In the genomic region with DNA sequence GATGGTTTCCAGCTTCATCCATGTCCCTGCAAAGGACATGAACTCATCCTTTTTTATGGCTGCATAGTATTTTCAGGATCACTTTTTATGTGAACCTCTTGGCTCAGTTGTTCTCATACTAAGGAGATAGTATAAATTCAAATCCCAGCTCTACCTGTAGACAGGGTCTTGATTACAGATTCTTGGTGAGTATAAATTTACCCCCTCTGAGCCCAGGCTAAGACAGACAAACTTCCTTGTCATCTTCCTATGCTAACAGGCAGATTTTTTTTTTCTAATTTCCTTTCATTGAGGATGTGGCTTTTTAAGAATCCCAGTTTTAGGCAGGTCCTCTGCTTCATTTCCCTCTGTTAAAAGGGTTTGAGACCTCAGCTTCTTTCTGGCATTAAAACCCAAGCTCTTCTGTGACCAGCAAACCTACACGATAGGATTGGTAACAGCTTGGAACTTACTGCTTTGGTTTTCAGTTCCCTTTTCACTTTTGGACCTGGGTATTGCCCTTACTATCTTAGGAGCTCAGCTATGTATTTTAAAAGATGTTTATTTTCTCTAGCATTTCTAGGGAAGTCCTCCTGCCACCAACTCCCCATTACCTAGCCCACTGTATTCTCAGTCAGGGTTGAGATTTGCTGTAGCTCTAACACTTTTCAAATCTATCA, we compare ENCODE assay signal across 19 cellular contexts.
DNase-seq lines count a peak whose midpoint lies in the region; ATAC-seq, FAIRE-seq and TF ChIP-seq lines count a peak whose summit lies in the region.
"Had no signal": no experiment of that assay in that cellular context is flagged by ENCODE, and none has a peak within 500 bp of the region (broad histone marks: within the 10 kb centered on the region; RNA-seq: fewer than 3 reads in every experiment).

No MANE protein-coding gene starts in this region.

- H3K9me3 Mint-ChIP-seq in naive B cell = peaks cover 0 to 2% (median 0%) of the 10 kb centered on the region in 7 donors
- no peaks in the 10 kb centered on the region for H3K9me3 Mint-ChIP-seq in neural progenitor cell
- H3K9me3 Mint-ChIP-seq: activated CD4-positive, alpha-beta T cell treated with anti-CD3 and anti-CD28 coated beads, Interleukin-2, amount 10 ng/mL, durations not matched to agents 7 days and 5 days; activated naive CD8-positive, alpha-beta T cell treated with anti-CD3 and anti-CD28 coated beads for 36 hours; H9; mesothelial cell of epicardium had no signal

- H4K20me1 ChIP-seq in neural progenitor cell (ENCODE audit: low read depth) = no peaks in the 10 kb centered on the region

- peaks cover 15 to 48% of the 10 kb centered on the region in 2 donors for H3K36me3 Mint-ChIP-seq in naive B cell
- H3K36me3 Mint-ChIP-seq in neural progenitor cell = peaks cover 2% of the 10 kb centered on the region

- no peak overlapping the region for H3K27ac ChIP-seq in neural progenitor cell
- H3K27ac ChIP-seq: KMS-11, sigmoid colon, SJCRH30 had no signal

- H3K4me2 ChIP-seq in neural progenitor cell = no peak overlapping the region
- H3K4me2 ChIP-seq: KMS-11 had no signal

- H2AFZ ChIP-seq in neural progenitor cell (replicated peaks) = no peak overlapping the region

- no peak overlapping the region for H3K4me3 Mint-ChIP-seq in naive B cell
- H3K4me3 Mint-ChIP-seq in neural progenitor cell = no peak overlapping the region
- H3K4me3 Mint-ChIP-seq: activated CD4-positive, alpha-beta T cell treated with anti-CD3 and anti-CD28 coated beads, Interleukin-2, amount 10 ng/mL, durations not matched to agents 7 days and 5 days; activated naive CD8-positive, alpha-beta T cell treated with anti-CD3 and anti-CD28 coated beads for 36 hours; H9; mesothelial cell of epicardium had no signal

- H3K4me3 ChIP-seq in mucosa of descending colon (no peak overlapping the region), neural progenitor cell (no peak overlapping the region)
- H3K4me3 ChIP-seq: sigmoid colon, SJCRH30 had no signal

- no peak overlapping the region for H3K9ac ChIP-seq in neural progenitor cell
- H3K9ac ChIP-seq: KMS-11 had no signal

- H3K27ac Mint-ChIP-seq in naive B cell (peak overlapping the region in 5 of 6 donors; percentile 34 to 76 (median 49)), neural progenitor cell (no peak overlapping the region)
- H3K27ac Mint-ChIP-seq: activated CD4-positive, alpha-beta T cell treated with anti-CD3 and anti-CD28 coated beads, Interleukin-2, amount 10 ng/mL, durations not matched to agents 7 days and 5 days; activated naive CD8-positive, alpha-beta T cell treated with anti-CD3 and anti-CD28 coated beads for 36 hours; H9; mesothelial cell of epicardium had no signal

- TF ChIP-seq CTCF in mucosa of descending colon (IDR thresholded peaks at IDR 0.05) = no peak
- TF ChIP-seq CTCF in neural progenitor cell (IDR thresholded peaks at IDR 0.05) = no peak

- H3K27me3 Mint-ChIP-seq in naive B cell (no peaks in the 10 kb centered on the region), neural progenitor cell (ENCODE audit: insufficient read depth, low read depth) (no peaks in the 10 kb centered on the region)
- H3K27me3 Mint-ChIP-seq: activated CD4-positive, alpha-beta T cell treated with anti-CD3 and anti-CD28 coated beads, Interleukin-2, amount 10 ng/mL, durations not matched to agents 7 days and 5 days; activated naive CD8-positive, alpha-beta T cell treated with anti-CD3 and anti-CD28 coated beads for 36 hours had no signal

- peaks cover 8 to 16% (median 12%) of the 10 kb centered on the region in 3 donors for H3K4me1 Mint-ChIP-seq in naive B cell
- no peaks in the 10 kb centered on the region for H3K4me1 Mint-ChIP-seq in neural progenitor cell
- H3K4me1 Mint-ChIP-seq: activated naive CD8-positive, alpha-beta T cell treated with anti-CD3 and anti-CD28 coated beads for 36 hours; mesothelial cell of epicardium had no signal

- no peaks in the 10 kb centered on the region for H3K9me3 ChIP-seq in mucosa of descending colon
- no peaks in the 10 kb centered on the region for H3K9me3 ChIP-seq in neural progenitor cell (ENCODE audit: low read depth)
- H3K9me3 ChIP-seq: sigmoid colon, SJCRH30 had no signal

- intact Hi-C loops in mucosa of descending colon (cut with DNase I, micrococcal nuclease) = no loop called here

- peak; percentile 14 for DNase-seq in naive B cell
- DNase-seq in mucosa of descending colon = no peak
- DNase-seq in neural progenitor cell (ENCODE audit: low spot score) = no peak
- no peak for DNase-seq in stimulated activated CD4-positive, alpha-beta T cell treated with anti-CD3 and anti-CD28 coated beads, Interleukin-1b, Interleukin-23, amount 100 ng/mL, for 48 hours
- DNase-seq in HTR-8/SVneo (ENCODE audit: insufficient read length, low spot score) = no peak
- DNase-seq: activated CD4-positive, alpha-beta T cell treated with anti-CD3 and anti-CD28 coated beads, Interleukin-2, amount 10 ng/mL, durations not matched to agents 7 days and 5 days; activated naive CD8-positive, alpha-beta T cell treated with anti-CD3 and anti-CD28 coated beads for 36 hours; dermis blood vessel endothelial cell; DMS 273 treated with DMSO at 0.1 percent for 48 hours; glutamatergic neuron; H9; NCI-H446; sigmoid colon; SJCRH30 had no signal

- H3K36me3 ChIP-seq in mucosa of descending colon (ENCODE audit: low read depth) (no peaks in the 10 kb centered on the region), neural progenitor cell (no peaks in the 10 kb centered on the region)

- no peak for FAIRE-seq in HTR-8/SVneo (lab: Jason Lieb, UNC)

- no peaks in the 10 kb centered on the region for H3F3A ChIP-seq in neural progenitor cell (ENCODE audit: low read depth)

- H3K4me1 ChIP-seq in mucosa of descending colon (ENCODE audit: low read depth) (no peaks in the 10 kb centered on the region), neural progenitor cell (peaks cover 3% of the 10 kb centered on the region)
- H3K4me1 ChIP-seq: SJCRH30 had no signal

- no peaks in the 10 kb centered on the region for H3K79me2 ChIP-seq in neural progenitor cell (ENCODE audit: low read depth)

- ATAC-seq in GM19023 (IDR thresholded peaks at IDR 0.05; ENCODE audit: unreplicated experiment) (peak; percentile 99), GM21723 (IDR thresholded peaks at IDR 0.05; ENCODE audit: unreplicated experiment) (peak; percentile 97), HG03175 (IDR thresholded peaks at IDR 0.05; ENCODE audit: unreplicated experiment) (peak; percentile 83), naive B cell (ENCODE audit: low read depth in 2 of 2) (peak; percentile 42 to 76), mucosa of descending colon (no peak)

- no peaks in the 10 kb centered on the region for H3K27me3 ChIP-seq in neural progenitor cell
- H3K27me3 ChIP-seq: sigmoid colon, SJCRH30 had no signal
